ENCODE assay signal across 8 cellular contexts in the genomic region with DNA sequence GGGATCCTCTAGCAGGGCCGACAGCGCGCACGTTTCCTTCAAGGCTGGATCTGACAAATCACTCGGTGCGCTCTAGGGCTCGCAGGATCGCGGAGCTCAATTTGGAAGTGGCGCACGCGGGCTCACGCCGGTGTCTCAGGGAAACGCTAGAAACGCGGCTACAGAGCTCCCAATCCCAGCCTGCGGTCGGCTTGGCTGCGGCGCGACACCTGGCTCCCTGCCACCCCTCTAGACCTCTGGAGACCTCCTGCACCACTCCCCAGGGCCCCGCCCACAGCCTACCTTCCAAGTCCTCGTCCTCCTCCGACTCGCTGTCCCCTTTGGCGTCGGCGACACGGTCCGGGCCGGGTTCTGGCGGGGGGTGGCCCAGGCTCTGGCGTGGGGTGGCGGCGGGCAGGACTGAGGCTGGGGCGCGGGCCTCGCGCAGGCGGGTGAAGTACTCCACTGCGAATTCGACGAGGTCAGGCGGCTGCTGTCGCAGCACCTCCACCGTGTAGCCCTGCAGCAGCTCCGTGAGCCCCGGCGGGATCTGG. TPM values are rescaled to one million over a fixed set of nuclear protein-coding genes. Genes with fewer than 3 reads are reported as not detected.
A peak's percentile ranks its signal among the peaks of the same experiment; 100 is the strongest.
DNase-seq lines count a peak whose midpoint lies in the region; ATAC-seq, FAIRE-seq and TF ChIP-seq lines count a peak whose summit lies in the region.

No MANE protein-coding gene starts in this region.

- CTCF ChIA-PET in WTC11 (lab: Charles Lee), result interaction anchor here (1.0 to 1.5 kb wide), 7 partner anchors 9 to 141 kb away, joined by 3 to 10 read pairs (median 4); partner anchors contain the start of genes ARIH2 and SLC25A20
- CTCF ChIA-PET in mammary epithelial cell (lab: Charles Lee; ENCODE audit: low non-redundant PET), result no interaction called here

- H3K36me3 ChIP-seq in mammary epithelial cell (ENCODE audit: insufficient read depth, low read length), result no peaks in the 10 kb centered on the region
- H3K36me3 ChIP-seq in iPS-20b (ENCODE audit: insufficient read depth, low read depth, low read length), result no peaks in the 10 kb centered on the region
- H3K36me3 ChIP-seq in skeletal muscle satellite cell (ENCODE audit: insufficient read depth, low read length), result no peaks in the 10 kb centered on the region

- 2% methylated on average over 15 of the region's 50 CpGs for WGBS in mammary epithelial cell (ENCODE audit: low coverage, missing lambda C conversion rate)

- no peaks in the 10 kb centered on the region for H3K9me3 ChIP-seq in mammary epithelial cell (replicated peaks; ENCODE audit: insufficient read depth, low read length)
- H3K9me3 ChIP-seq in iPS-20b (ENCODE audit: insufficient read depth, low read depth, low read length), result no peaks in the 10 kb centered on the region
- H3K9me3 ChIP-seq in skeletal muscle satellite cell (replicated peaks; ENCODE audit: low read length), result no peaks in the 10 kb centered on the region

- H2AFZ ChIP-seq in mammary epithelial cell (ENCODE audit: low read depth, low read length), result peak overlapping the region; percentile 99

- TF ChIP-seq CTCF in WTC11 (IDR thresholded peaks at IDR 0.05) (no peak), mammary epithelial cell (conservative IDR thresholded peaks at IDR 0.05 in 1 of 2, IDR thresholded peaks at IDR 0.05 in 1 of 2; ENCODE audit: extremely low read depth in 1 of 2, insufficient read depth in 1 of 2, low read depth in 1 of 2, low read length in 2 of 2) (no peak)

- H3K9ac ChIP-seq in mammary epithelial cell (ENCODE audit: insufficient read depth, low read length) (peak overlapping the region; percentile 73), iPS-20b (ENCODE audit: low read depth, low read length) (peak overlapping the region; percentile 36; the same call in 1 of the 2 replicates), skeletal muscle satellite cell (ENCODE audit: low read depth, low read length) (peak overlapping the region; percentile 88)

- H3K4me1 ChIP-seq in mammary epithelial cell (ENCODE audit: insufficient read depth, low read length), result peaks cover 3% of the 10 kb centered on the region
- H3K4me1 ChIP-seq in iPS-20b (ENCODE audit: insufficient read depth, low read length), result peaks cover 3% of the 10 kb centered on the region
- peaks cover 24% of the 10 kb centered on the region for H3K4me1 ChIP-seq in skeletal muscle satellite cell (ENCODE audit: control insufficient read depth, insufficient read depth, low read length)

- FAIRE-seq in GM12892 (lab: Jason Lieb, UNC), result no peak

- in situ Hi-C loops in mammary epithelial cell (cut with MboI; ENCODE audit: low sequenced_read_pairs in 2 of 2), result no loop called here

- POLR2A ChIA-PET in WTC11 (lab: Charles Lee), result interaction anchor here (0.6 to 0.9 kb wide), 2 partner anchors 52 to 57 kb away, joined by 3 read pairs; partner anchors contain the start of gene SLC25A20

- H3K4me1 Mint-ChIP-seq in WTC11, result peaks cover 18% of the 10 kb centered on the region

- no peak for TF ChIP-seq POLR2A in GM12892 (IDR thresholded peaks at IDR 0.05; ENCODE audit: low read depth, low read length)

- H3K27ac Mint-ChIP-seq in WTC11, result no peak overlapping the region

- H3K9me3 Mint-ChIP-seq in WTC11, result no peaks in the 10 kb centered on the region

- dilution Hi-C loops in mammary epithelial cell (cut with HindIII; ENCODE audit: low sequenced_read_pairs), result no loop called here

- DNase-seq in GM12892 (ENCODE audit: insufficient read length), result peak; percentile 40
- peak; percentile 68 for DNase-seq in NCI-H2029 treated with DMSO at 0.1 percent for 48 hours (lab: John Stamatoyannopoulos, UW)
- DNase-seq in WTC11 (ENCODE audit: low spot score), result peak; percentile 75
- peak; percentile 78 for DNase-seq in mammary epithelial cell
- DNase-seq in NK-92 (lab: John Stamatoyannopoulos, UW; ENCODE audit: unreplicated experiment), result no peak

- BruUV-seq in mammary epithelial cell (replicated peaks; lab: Mats Ljungman, UMichigan), result TSS peak; percentile 41

- intact Hi-C loops in mammary epithelial cell (cut with micrococcal nuclease), result loop anchor here (1.0 to 5.0 kb wide), 3 partner anchors 51 to 140 kb away; partner anchors contain the start of genes ARIH2 and SLC25A20

- H3K27me3 Mint-ChIP-seq in WTC11 (ENCODE audit: low read depth), result peaks cover 17% of the 10 kb centered on the region

- H3K4me3 ChIP-seq in mammary epithelial cell (replicated peaks in 1 of 3; ENCODE audit: insufficient read depth in 1 of 3, low read depth in 2 of 3, low read length in 3 of 3) (peak overlapping the region; percentile 79 to 95 (median 80)), iPS-20b (ENCODE audit: low read length) (peak overlapping the region; percentile 72), skeletal muscle satellite cell (ENCODE audit: low read length) (peak overlapping the region; percentile 82)

- no peaks in the 10 kb centered on the region for H4K20me1 ChIP-seq in mammary epithelial cell (ENCODE audit: insufficient read depth, low read length)

- H3K4me2 ChIP-seq in mammary epithelial cell (ENCODE audit: insufficient read depth, low read depth, low read length), result peak overlapping the region; percentile 85
- peak overlapping the region; percentile 97 for H3K4me2 ChIP-seq in skeletal muscle satellite cell (ENCODE audit: low read length)

- ATAC-seq in HG02852 (IDR thresholded peaks at IDR 0.05; ENCODE audit: unreplicated experiment), result peak; percentile 41
- peak; percentile 79 for ATAC-seq in WTC11

- peak overlapping the region; percentile 75 for H3K4me3 Mint-ChIP-seq in WTC11

- H3K27ac ChIP-seq in mammary epithelial cell (ENCODE audit: insufficient read depth, low read depth, low read length) (peak overlapping the region; percentile 62), iPS-20b (ENCODE audit: low read length) (no peak overlapping the region)

- H3K27me3 ChIP-seq in mammary epithelial cell (ENCODE audit: insufficient read depth, low read length) (no peaks in the 10 kb centered on the region), iPS-20b (ENCODE audit: insufficient read depth, low read length) (peaks cover 19% of the 10 kb centered on the region), skeletal muscle satellite cell (ENCODE audit: control insufficient read depth, insufficient read depth, low read length) (no peaks in the 10 kb centered on the region)

- H3K79me2 ChIP-seq in mammary epithelial cell (ENCODE audit: insufficient read depth, low read length), result peaks cover 24% of the 10 kb centered on the region

- no peaks in the 10 kb centered on the region for H3K36me3 Mint-ChIP-seq in WTC11

TF ChIP-seq in WTC11, 78 proteins besides CTCF, POLR2A, EP300 and RAD21 (continues in another document):
- no peak for TF ChIP-seq CBFB (CRISPR knock-in tag; IDR thresholded peaks at IDR 0.05; ENCODE audit: low read depth)
- TF ChIP-seq JUN (CRISPR knock-in tag; IDR thresholded peaks at IDR 0.05), result 0 out of 2 replicates have a peak, but pooled peaks have one; percentile 47
- 0 out of 2 replicates have a peak, but pooled peaks have one; percentile 60 for TF ChIP-seq NFE2L1 (CRISPR knock-in tag; IDR thresholded peaks at IDR 0.05)
- no peak for TF ChIP-seq ZNF396 (CRISPR knock-in tag; IDR thresholded peaks at IDR 0.05; ENCODE audit: borderline replicate concordance)
- TF ChIP-seq USF1 (CRISPR knock-in tag; IDR thresholded peaks at IDR 0.05), result peak; percentile 6; the same call in 1 of the 2 replicates
- TF ChIP-seq ZNF281 (CRISPR knock-in tag; IDR thresholded peaks at IDR 0.05), result peak; percentile 35; the same call in 1 of the 2 replicates
- no peak for TF ChIP-seq RORB (CRISPR knock-in tag; IDR thresholded peaks at IDR 0.05)
- peak; percentile 32; the same call in 1 of the 2 replicates for TF ChIP-seq TP53 (CRISPR knock-in tag; IDR thresholded peaks at IDR 0.05)
- no peak for TF ChIP-seq HMGA2 (CRISPR knock-in tag; IDR thresholded peaks at IDR 0.05)

RNA-seq across cellular contexts. Expression of gene PRKAR2A, which starts 0.6 kb away (rescaled TPM):
- 10.3 TPM for polyA plus RNA-seq in GM12892 (2012; ENCODE audit: missing spikeins)
- 45.1 to 57.2 TPM (median 47.2 TPM) in 3 replicates for total RNA-seq in WTC11 (2021)
- total RNA-seq in mammary epithelial cell, result 10 to 100 TPM; 41.3 to 64.7 TPM
- 15.4 TPM for polyA plus RNA-seq in mammary epithelial cell
- 94.6 TPM for polyA minus RNA-seq in mammary epithelial cell
- total RNA-seq in skeletal muscle satellite cell (2012; rRNA removed), result 47.4 and 54.4 TPM in 2 replicates

RNA-seq across cellular contexts. Expression of gene SLC25A20, which starts 51.6 kb away (rescaled TPM):
- 14.0 TPM for polyA plus RNA-seq in GM12892 (2012; ENCODE audit: missing spikeins)
- total RNA-seq in WTC11 (2021) (3.9 to 6.3 TPM (median 4.9 TPM) in 3 replicates), mammary epithelial cell (10 to 100 TPM; 11.3 to 17.8 TPM)
- polyA plus RNA-seq in mammary epithelial cell, result 19.4 TPM
- polyA minus RNA-seq in mammary epithelial cell, result 45.2 TPM
- total RNA-seq in skeletal muscle satellite cell (2012; rRNA removed), result 14.4 and 18.1 TPM in 2 replicates

Comparison
In these comparisons a context has a peak if more than half of its experiments do, and no peak if none do; other contexts are left out.
1. H3K9ac ChIP-seq: peak in every context shown above with its lines; median percentile 88 in skeletal muscle satellite cell; 73 in mammary epithelial cell; 36 in iPS-20b.